ENCODE assay signal across 8 cellular contexts in the genomic region with DNA sequence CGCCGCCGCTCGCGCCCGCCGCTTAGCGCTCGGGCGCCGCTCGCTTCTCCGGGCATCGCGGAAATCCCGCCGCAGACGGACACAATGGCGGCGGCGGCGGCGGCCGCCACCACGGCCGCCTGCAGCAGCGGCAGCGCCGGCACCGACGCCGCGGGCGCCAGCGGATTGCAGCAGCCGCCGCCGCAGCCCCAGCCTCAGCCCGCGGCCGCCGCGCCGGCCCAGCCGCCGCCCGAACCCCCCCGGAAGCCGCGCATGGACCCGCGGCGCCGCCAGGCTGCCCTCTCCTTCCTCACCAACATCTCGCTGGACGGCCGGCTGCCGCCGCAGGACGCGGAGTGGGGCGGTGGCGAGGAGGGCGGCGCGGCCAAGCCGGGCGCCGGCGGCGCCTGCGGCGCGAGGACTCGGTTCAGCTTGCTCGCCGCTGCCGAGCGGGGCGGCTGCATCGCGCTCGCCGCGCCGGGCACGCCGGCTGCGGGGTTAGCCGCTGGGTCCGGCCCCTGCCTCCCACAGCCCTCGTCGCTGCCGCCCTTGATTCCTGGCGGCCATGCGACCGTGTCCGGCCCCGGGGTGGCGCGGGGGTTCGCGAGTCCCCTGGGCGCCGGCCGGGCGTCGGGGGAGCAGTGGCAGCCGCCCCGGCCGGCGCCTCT. TPM values are rescaled to one million over a fixed set of nuclear protein-coding genes. Genes with fewer than 3 reads are reported as not detected.
A peak's percentile ranks its signal among the peaks of the same experiment; 100 is the strongest.
DNase-seq lines count a peak whose midpoint lies in the region; ATAC-seq and TF ChIP-seq lines count a peak whose summit lies in the region.

No MANE protein-coding gene starts in this region.

- peaks cover 8% of the 10 kb centered on the region for H3F3A ChIP-seq in GM23338 (replicated peaks; ENCODE audit: low read depth)

- peaks cover 26% of the 10 kb centered on the region for H3K27me3 Mint-ChIP-seq in GM23338 (ENCODE audit: insufficient read depth, low read depth, poor library complexity)

- no peak overlapping the region for H3K27ac ChIP-seq in GM23338 (ENCODE audit: low read depth)
- peak overlapping the region; percentile 59 to 83 (median 72) for H3K27ac ChIP-seq in body of pancreas

- TF ChIP-seq CTCF in GM23338 (conservative IDR thresholded peaks at IDR 0.05; ENCODE audit: low read depth in 2 of 2): no peak
- TF ChIP-seq CTCF in body of pancreas (IDR thresholded peaks at IDR 0.05): no peak

- no peak for ATAC-seq in GM23338
- peak; percentile 51 for ATAC-seq in body of pancreas
- peak; percentile 15 for ATAC-seq in stimulated activated naive CD8-positive, alpha-beta T cell treated with anti-CD3 and anti-CD28 coated beads, Interleukin-15, Interleukin-2, amounts not matched to agents 100 U/mL and 50 U/mL, for 24 hours
- ATAC-seq in HG02938 (IDR thresholded peaks at IDR 0.05; ENCODE audit: unreplicated experiment): no peak

- no peak for TF ChIP-seq POLR2A in body of pancreas (IDR thresholded peaks at IDR 0.05)

- 0% methylated on average over 7 to 53 of the region's 112 CpGs for WGBS in body of pancreas, 2 donors

- H4K20me1 ChIP-seq in GM23338 (replicated peaks; ENCODE audit: insufficient read depth): peaks cover 7% of the 10 kb centered on the region; the same call in 1 of the 2 replicates

- H3K9me3 Mint-ChIP-seq in GM23338: no peaks in the 10 kb centered on the region

- H3K4me3 ChIP-seq in GM23338 (peak overlapping the region; percentile 60), body of pancreas (peak overlapping the region in 1 of 2 donors; percentile 2)

- no peak overlapping the region for H2AFZ ChIP-seq in GM23338

- H3K27me3 ChIP-seq in GM23338 (ENCODE audit: insufficient read depth): peaks cover 22% of the 10 kb centered on the region
- H3K27me3 ChIP-seq in body of pancreas: no peaks in the 10 kb centered on the region

- H3K36me3 ChIP-seq in GM23338 (ENCODE audit: insufficient read depth) (no peaks in the 10 kb centered on the region; the same call in 1 of the 2 replicates), body of pancreas (replicated peaks in 1 of 2; ENCODE audit: insufficient read depth in 1 of 2, low read depth in 2 of 2) (no peaks in the 10 kb centered on the region)

- H3K79me2 ChIP-seq in GM23338 (replicated peaks; ENCODE audit: insufficient read depth): peaks cover 46% of the 10 kb centered on the region

- H3K4me1 ChIP-seq in GM23338 (ENCODE audit: insufficient read depth): peaks cover 37% of the 10 kb centered on the region
- H3K4me1 ChIP-seq in body of pancreas: peaks cover 40% of the 10 kb centered on the region

- DNase-seq in ELF-1 (ENCODE audit: low read depth, low spot score): peak; percentile 18
- DNase-seq in GM23338 (ENCODE audit: low spot score): peak; percentile 45
- peak; percentile 16 for DNase-seq in NCI-H748 treated with DMSO at 0.1 percent for 48 hours (lab: John Stamatoyannopoulos, UW)
- peak; percentile 18 to 52 (median 39) for DNase-seq in body of pancreas
- peak; percentile 15 for DNase-seq in kidney glomerular epithelial cell (lab: John Stamatoyannopoulos, UW)
- DNase-seq in stimulated activated naive CD8-positive, alpha-beta T cell treated with anti-CD3 and anti-CD28 coated beads, Interleukin-15, Interleukin-2, amounts not matched to agents 100 U/mL and 50 U/mL, for 24 hours: peak; percentile 30
- DNase-seq in middle frontal gyrus (ENCODE audit: extremely low spot score, low spot score): no peak

- peak overlapping the region; percentile 81; the same call in 2 of the 3 replicates for H3K4me3 Mint-ChIP-seq in GM23338

- no peaks in the 10 kb centered on the region for H3K9me3 ChIP-seq in body of pancreas

- intact Hi-C loops in body of pancreas (cut with DNase I): loop anchor here (10.0 kb wide), 1 partner anchor 279 kb away; no protein-coding TSS in a partner anchor

- no peaks in the 10 kb centered on the region for H3K9me2 ChIP-seq in GM23338 (ENCODE audit: insufficient read depth)

- H3K4me2 ChIP-seq in GM23338: peak overlapping the region; percentile 78

- no peak overlapping the region for H3K27ac Mint-ChIP-seq in GM23338

- H3K4me1 Mint-ChIP-seq in GM23338: peaks cover 52% of the 10 kb centered on the region

- H3K36me3 Mint-ChIP-seq in GM23338 (ENCODE audit: low read depth): peaks cover 8% of the 10 kb centered on the region; the same call in 2 of the 3 replicates

TF ChIP-seq in GM23338, 12 proteins besides CTCF, POLR2A, EP300 and RAD21:
- TF ChIP-seq NANOG (IDR thresholded peaks at IDR 0.05; ENCODE audit: borderline replicate concordance) (no peak), STAT1 (IDR thresholded peaks at IDR 0.05; ENCODE audit: unreplicated experiment) (no peak), EZH2 (IDR thresholded peaks at IDR 0.05; ENCODE audit: low read depth, unreplicated experiment) (peak; percentile 6), JUNB (IDR thresholded peaks at IDR 0.05; ENCODE audit: unreplicated experiment) (no peak), ZNF331 (CRISPR knock-in tag; IDR thresholded peaks at IDR 0.05; ENCODE audit: low read depth) (no peak)

RNA-seq across cellular contexts. Expression of a gene that starts 0.5 kb away (rescaled TPM):
- 8.8 and 12.4 TPM in 2 replicates for total RNA-seq in GM23338 (2014; rRNA removed; shearing (Covaris generic))
- polyA plus RNA-seq in GM23338 (2016; fragmentation: Nextera tagmentation; extraction: Ambion mirVana): 2.6 and 3.4 TPM in 2 replicates
- 10 to 100 TPM in 1 of 2 donors, 1 to 10 TPM in 1; 4.2 to 11.9 TPM for total RNA-seq in body of pancreas

Comparison
In these comparisons a context has a peak if more than half of its experiments do, and no peak if none do; other contexts are left out.
1. ATAC-seq: peak in body of pancreas (single experiment) and stimulated activated naive CD8-positive, alpha-beta T cell treated with anti-CD3 and anti-CD28 coated beads, Interleukin-15, Interleukin-2, amounts not matched to agents 100 U/mL and 50 U/mL, for 24 hours (single experiment); none in GM23338 (single experiment) and HG02938 (single experiment).